In the genomic region with DNA sequence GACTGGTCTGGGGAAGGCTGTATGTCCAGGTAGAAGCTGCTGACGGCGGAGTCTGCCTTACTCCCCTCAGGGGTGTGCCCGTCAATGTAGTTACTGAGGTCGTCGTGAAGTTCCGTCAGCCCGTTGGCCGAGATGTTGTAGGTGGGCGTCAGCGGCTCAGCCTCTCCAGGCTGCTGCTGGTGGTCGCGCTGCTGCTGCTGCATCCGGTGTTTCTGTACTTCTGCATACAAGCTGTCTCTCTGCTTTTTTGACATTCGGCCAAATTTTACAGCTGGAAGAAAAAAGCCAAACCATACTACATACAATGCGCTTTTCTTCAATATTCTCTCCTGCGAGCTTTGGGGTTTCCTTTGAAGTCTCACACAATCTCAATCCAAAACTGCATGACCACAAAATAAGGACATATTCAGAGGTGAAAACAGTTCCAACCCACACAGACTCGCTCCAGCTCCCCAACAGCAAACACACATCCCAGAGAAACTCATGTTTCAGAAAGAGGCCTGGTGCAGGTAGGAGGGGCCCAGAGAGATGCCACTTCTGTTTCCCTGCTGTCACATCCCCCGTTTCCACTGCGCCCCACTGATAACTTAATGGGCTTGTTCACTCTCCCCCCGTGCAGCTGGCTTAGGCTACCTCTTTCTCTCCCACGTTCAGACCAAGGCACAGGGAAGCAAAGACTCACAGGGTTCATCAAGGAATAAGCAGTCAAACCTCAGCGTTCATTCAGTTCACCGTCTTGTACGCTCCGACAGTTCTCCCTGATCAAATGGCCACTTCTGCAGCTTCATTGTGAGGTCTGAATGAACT, we compare ENCODE assay signal across 20 cellular contexts. TPM values are rescaled to one million over a fixed set of nuclear protein-coding genes. Genes with fewer than 3 reads are reported as not detected.
DNase-seq lines count a peak whose midpoint lies in the region; ATAC-seq and TF ChIP-seq lines count a peak whose summit lies in the region.
"Had no signal": no experiment of that assay in that cellular context is flagged by ENCODE, and none has a peak within 500 bp of the region (broad histone marks: within the 10 kb centered on the region; RNA-seq: fewer than 3 reads in every experiment).

No MANE protein-coding gene starts in this region.

- H3F3A ChIP-seq in smooth muscle cell (ENCODE audit: low read depth) = no peaks in the 10 kb centered on the region

- CTCF ChIA-PET in WTC11 (lab: Charles Lee) = interaction anchor here (6.1 kb wide), 1 partner anchor 9 kb away, joined by 78 read pairs; no protein-coding TSS in a partner anchor

- H3K27me3 ChIP-seq in smooth muscle cell (ENCODE audit: low read depth) = no peaks in the 10 kb centered on the region
- H3K27me3 ChIP-seq: dorsolateral prefrontal cortex, pancreas, SJSA1, tibial artery had no signal

- ATAC-seq in WTC11 (no peak), GM21515 (IDR thresholded peaks at IDR 0.05; ENCODE audit: unreplicated experiment) (no peak)
- ATAC-seq: esophagus mucosa, GM23338, pancreas had no signal

- H3K9ac ChIP-seq in smooth muscle cell (ENCODE audit: low read depth) = no peak overlapping the region

- peaks cover 20% of the 10 kb centered on the region for H4K20me1 ChIP-seq in smooth muscle cell (ENCODE audit: low read depth)

- peak overlapping the region; percentile 1; the same call in 1 of the 2 replicates for H3K27ac Mint-ChIP-seq in WTC11
- H3K27ac Mint-ChIP-seq in immature natural killer cell = peak overlapping the region in 5 of 6 donors; percentile 32 to 85 (median 51)
- H3K27ac Mint-ChIP-seq: GM23338 had no signal

- WGBS in smooth muscle cell (ENCODE audit: low lambda C conversion rate) = 97% methylated on average over 24 of the region's 25 CpGs

- H3K27me3 Mint-ChIP-seq in WTC11 (ENCODE audit: low read depth) (no peaks in the 10 kb centered on the region), immature natural killer cell (ENCODE audit: low read depth in 3 of 3) (peaks cover 2 to 11% (median 5%) of the 10 kb centered on the region in 3 donors)
- H3K27me3 Mint-ChIP-seq: brain had no signal

- no peaks in the 10 kb centered on the region for H3K36me3 ChIP-seq in smooth muscle cell (ENCODE audit: low read depth)
- H3K36me3 ChIP-seq: pancreas, SJSA1 had no signal

- TF ChIP-seq CTCF in WTC11 (IDR thresholded peaks at IDR 0.05) (no peak), smooth muscle cell (IDR thresholded peaks at IDR 0.05; ENCODE audit: borderline replicate concordance, insufficient read depth, poor library complexity, severe bottlenecking) (no peak)

- H3K9me3 ChIP-seq in smooth muscle cell (replicated peaks; ENCODE audit: low read depth) = no peaks in the 10 kb centered on the region
- H3K9me3 ChIP-seq: pancreas, SJSA1, tibial artery had no signal

- peaks cover 6% of the 10 kb centered on the region for H3K4me1 Mint-ChIP-seq in WTC11
- H3K4me1 Mint-ChIP-seq in immature natural killer cell = peaks cover 43 to 67% of the 10 kb centered on the region in 2 donors

- POLR2A ChIA-PET in WTC11 (lab: Charles Lee) = no interaction called here

- H3K4me2 ChIP-seq in smooth muscle cell = no peak overlapping the region
- H3K4me2 ChIP-seq: GM23338 had no signal

- DNase-seq in stimulated activated CD8-positive, alpha-beta memory T cell treated with anti-CD3 and anti-CD28 coated beads, Interleukin-4, amount 100 ng/mL, for 24 hours (ENCODE audit: low read depth) = peak; percentile 8
- DNase-seq in stimulated activated CD8-positive, alpha-beta memory T cell treated with anti-CD3 and anti-CD28 coated beads, Interleukin-4, amount 100 ng/mL, for 48 hours = no peak
- DNase-seq in WTC11 (ENCODE audit: low spot score) = no peak
- no peak for DNase-seq in immature natural killer cell
- no peak for DNase-seq in smooth muscle cell (lab: John Stamatoyannopoulos, UW; ENCODE audit: unreplicated experiment)
- DNase-seq in activated CD4-positive, CD25-positive, alpha-beta regulatory T cell (lab: John Stamatoyannopoulos, UW) = no peak
- DNase-seq: activated gamma-delta T cell treated with Interleukin-2 at 50 U/mL for 16 hours, dorsolateral prefrontal cortex, glutamatergic neuron, NCI-H2029 treated with DMSO at 0.1 percent for 48 hours, NCI-H526, T-helper 9 cell, tibial artery had no signal

- no peak overlapping the region for H2AFZ ChIP-seq in smooth muscle cell (ENCODE audit: low read depth)
- H2AFZ ChIP-seq: GM23338 had no signal

- H3K27ac ChIP-seq in smooth muscle cell (ENCODE audit: low read depth) = no peak overlapping the region
- H3K27ac ChIP-seq: dorsolateral prefrontal cortex, pancreas, SJSA1, skin epidermis, tibial artery had no signal

- no peaks in the 10 kb centered on the region for H3K4me1 ChIP-seq in smooth muscle cell (ENCODE audit: low read depth)
- H3K4me1 ChIP-seq: SJSA1 had no signal

- H3K36me3 Mint-ChIP-seq in WTC11 = no peaks in the 10 kb centered on the region; the same call in 1 of the 2 replicates
- H3K36me3 Mint-ChIP-seq in immature natural killer cell = peaks cover 3 to 47% (median 43%) of the 10 kb centered on the region in 3 donors

- H3K9me3 Mint-ChIP-seq in WTC11 (no peaks in the 10 kb centered on the region), immature natural killer cell (no peaks in the 10 kb centered on the region)
- H3K9me3 Mint-ChIP-seq: brain, GM23338 had no signal

- no peaks in the 10 kb centered on the region for H3K79me2 ChIP-seq in smooth muscle cell (ENCODE audit: low read depth)

- H3K4me3 ChIP-seq in smooth muscle cell = no peak overlapping the region
- H3K4me3 ChIP-seq: dorsolateral prefrontal cortex, GM23338, pancreas, SJSA1, skin epidermis, tibial artery had no signal

- H3K4me3 Mint-ChIP-seq in WTC11 (no peak overlapping the region), immature natural killer cell (no peak overlapping the region)
- H3K4me3 Mint-ChIP-seq: brain, GM23338 had no signal

TF ChIP-seq in WTC11, 78 proteins besides CTCF, POLR2A, EP300 and RAD21:
- TF ChIP-seq ZNF396 (CRISPR knock-in tag; IDR thresholded peaks at IDR 0.05; ENCODE audit: borderline replicate concordance) (no peak), ZNF423 (CRISPR knock-in tag; IDR thresholded peaks at IDR 0.05) (no peak), ZNF219 (CRISPR knock-in tag; IDR thresholded peaks at IDR 0.05; ENCODE audit: borderline replicate concordance) (no peak)
- TF ChIP-seq, protein P1, sequence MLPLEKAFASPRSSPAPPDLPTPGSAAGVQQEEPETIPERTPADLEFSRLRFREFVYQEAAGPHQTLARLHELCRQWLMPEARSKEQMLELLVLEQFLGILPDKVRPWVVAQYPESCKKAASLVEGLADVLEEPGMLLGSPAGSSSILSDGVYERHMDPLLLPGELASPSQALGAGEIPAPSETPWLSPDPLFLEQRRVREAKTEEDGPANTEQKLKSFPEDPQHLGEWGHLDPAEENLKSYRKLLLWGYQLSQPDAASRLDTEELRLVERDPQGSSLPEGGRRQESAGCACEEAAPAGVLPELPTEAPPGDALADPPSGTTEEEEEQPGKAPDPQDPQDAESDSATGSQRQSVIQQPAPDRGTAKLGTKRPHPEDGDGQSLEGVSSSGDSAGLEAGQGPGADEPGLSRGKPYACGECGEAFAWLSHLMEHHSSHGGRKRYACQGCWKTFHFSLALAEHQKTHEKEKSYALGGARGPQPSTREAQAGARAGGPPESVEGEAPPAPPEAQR (CRISPR knock-in tag; IDR thresholded peaks at IDR 0.05) = no peak
- TF ChIP-seq, protein P2, sequence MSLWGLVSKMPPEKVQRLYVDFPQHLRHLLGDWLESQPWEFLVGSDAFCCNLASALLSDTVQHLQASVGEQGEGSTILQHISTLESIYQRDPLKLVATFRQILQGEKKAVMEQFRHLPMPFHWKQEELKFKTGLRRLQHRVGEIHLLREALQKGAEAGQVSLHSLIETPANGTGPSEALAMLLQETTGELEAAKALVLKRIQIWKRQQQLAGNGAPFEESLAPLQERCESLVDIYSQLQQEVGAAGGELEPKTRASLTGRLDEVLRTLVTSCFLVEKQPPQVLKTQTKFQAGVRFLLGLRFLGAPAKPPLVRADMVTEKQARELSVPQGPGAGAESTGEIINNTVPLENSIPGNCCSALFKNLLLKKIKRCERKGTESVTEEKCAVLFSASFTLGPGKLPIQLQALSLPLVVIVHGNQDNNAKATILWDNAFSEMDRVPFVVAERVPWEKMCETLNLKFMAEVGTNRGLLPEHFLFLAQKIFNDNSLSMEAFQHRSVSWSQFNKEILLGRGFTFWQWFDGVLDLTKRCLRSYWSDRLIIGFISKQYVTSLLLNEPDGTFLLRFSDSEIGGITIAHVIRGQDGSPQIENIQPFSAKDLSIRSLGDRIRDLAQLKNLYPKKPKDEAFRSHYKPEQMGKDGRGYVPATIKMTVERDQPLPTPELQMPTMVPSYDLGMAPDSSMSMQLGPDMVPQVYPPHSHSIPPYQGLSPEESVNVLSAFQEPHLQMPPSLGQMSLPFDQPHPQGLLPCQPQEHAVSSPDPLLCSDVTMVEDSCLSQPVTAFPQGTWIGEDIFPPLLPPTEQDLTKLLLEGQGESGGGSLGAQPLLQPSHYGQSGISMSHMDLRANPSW (CRISPR knock-in tag; conservative IDR thresholded peaks at IDR 0.05; ENCODE audit: low read depth) = no peak

RNA-seq across cellular contexts. Expression of a gene that starts 32.6 kb away (rescaled TPM):
- total RNA-seq in WTC11 (2021) = 76.9 to 84.3 TPM (median 77.5 TPM) in 3 replicates
- polyA plus RNA-seq in immature natural killer cell = 10 to 100 TPM; 26.5 to 40.7 (median 33.4) TPM
- 17.3 and 30.7 TPM in 2 replicates for total RNA-seq in smooth muscle cell
- 15.2 and 19.5 TPM in 2 replicates for polyA plus RNA-seq in smooth muscle cell
